Comparison of ENCODE assay signal across 8 cellular contexts in genomic region chr11:35418847-35419712, GRCh38. TPM values are rescaled to one million over a fixed set of nuclear protein-coding genes. Genes with fewer than 3 reads are reported as not detected.
DNase-seq lines count a peak whose midpoint lies in the region; ATAC-seq and TF ChIP-seq lines count a peak whose summit lies in the region.

Gene SLC1A2, minus strand, starts transcription at chr11:35419558. Its CDS starts 592 bp downstream, at chr11:35418966.

- H3K4me3 ChIP-seq in HL-60 (replicated peaks; ENCODE audit: insufficient read depth, low read length), result peak within 1 kb of the TSS; percentile 39
- H3K4me3 ChIP-seq in ovary, result peak within 1 kb of the TSS; percentile 29

- ATAC-seq in HG02798 (IDR thresholded peaks at IDR 0.05; ENCODE audit: poor library complexity, unreplicated experiment), result no peak

- H3K27ac Mint-ChIP-seq in CD14-positive monocyte (peak within 1 kb of the TSS in 1 of 7 donors; percentile 30), glutamatergic neuron (ENCODE audit: unreplicated experiment) (peak within 1 kb of the TSS; percentile 94)

- H3K27me3 ChIP-seq in HL-60 (ENCODE audit: insufficient read depth, poor library complexity, severe bottlenecking) (peaks cover 75% of the 10 kb centered on the region), ovary (no peaks in the 10 kb centered on the region)

- DNase-seq in CD14-positive monocyte (ENCODE audit: low spot score) (no peak), HL-60 (ENCODE audit: low read depth in 1 of 2, low spot score in 1 of 2) (peak in 1 of 2 experiments; percentile 15), glutamatergic neuron (peak; percentile 87), ovary (no peak), NCI-H128 (lab: John Stamatoyannopoulos, UW; ENCODE audit: unreplicated experiment) (no peak), RKO (ENCODE audit: low spot score) (no peak)
- peak; percentile 33 to 52 for DNase-seq in activated T-cell treated with anti-CD3 and anti-CD28 coated beads, Interleukin-2, amount 50 U/mL, for 48 hours

- no peak for TF ChIP-seq POLR2A in ovary (IDR thresholded peaks at IDR 0.05)

- H3K27ac ChIP-seq in HL-60 (replicated peaks) (no peak within 1 kb of the TSS), ovary (no peak within 1 kb of the TSS)

- TF ChIP-seq CTCF in CD14-positive monocyte (IDR thresholded peaks at IDR 0.05), result no peak
- no peak for TF ChIP-seq CTCF in HL-60 (IDR thresholded peaks at IDR 0.05; ENCODE audit: insufficient read depth, low read length)
- no peak for TF ChIP-seq CTCF in glutamatergic neuron (IDR thresholded peaks at IDR 0.05; ENCODE audit: partially characterized antibody, unreplicated experiment)
- TF ChIP-seq CTCF in ovary (IDR thresholded peaks at IDR 0.05), result no peak

- TF ChIP-seq EP300 in ovary (IDR thresholded peaks at IDR 0.05), result no peak

- peaks cover 0 to 10% (median 3%) of the 10 kb centered on the region in 7 donors for H3K9me3 Mint-ChIP-seq in CD14-positive monocyte
- H3K9me3 Mint-ChIP-seq in glutamatergic neuron (ENCODE audit: unreplicated experiment), result peaks cover 21% of the 10 kb centered on the region

- H3K36me3 Mint-ChIP-seq in CD14-positive monocyte (peaks cover 0 to 3% of the 10 kb centered on the region in 2 donors), glutamatergic neuron (ENCODE audit: unreplicated experiment) (peaks cover 4% of the 10 kb centered on the region)

- WGBS in ovary, 3 donors, result 1 to 7% (median 5%) methylated on average over 71 to 100 of the region's 100 CpGs

- no peaks in the 10 kb centered on the region for H3K9me3 ChIP-seq in ovary

- H3K4me1 Mint-ChIP-seq in CD14-positive monocyte (peaks cover 15% of the 10 kb centered on the region), glutamatergic neuron (ENCODE audit: low read depth, unreplicated experiment) (peaks cover 19% of the 10 kb centered on the region)

- H3K27me3 Mint-ChIP-seq in CD14-positive monocyte (ENCODE audit: low read depth in 3 of 3) (peaks cover 88 to 98% (median 95%) of the 10 kb centered on the region in 3 donors), glutamatergic neuron (ENCODE audit: unreplicated experiment) (peaks cover 12% of the 10 kb centered on the region)

- H3K4me1 ChIP-seq in ovary (ENCODE audit: insufficient read depth), result peaks cover 1% of the 10 kb centered on the region

- H3K36me3 ChIP-seq in ovary, result no peaks in the 10 kb centered on the region

- H3K4me3 Mint-ChIP-seq in CD14-positive monocyte (peak within 1 kb of the TSS; percentile 14 to 88), glutamatergic neuron (ENCODE audit: unreplicated experiment) (peak within 1 kb of the TSS; percentile 97)

- intact Hi-C loops in CD14-positive monocyte (cut with micrococcal nuclease) (no loop called here), ovary (cut with DNase I) (no loop called here)

RNA-seq across cellular contexts. Expression of gene SLC1A2, which starts in this region (rescaled TPM):
- polyA plus RNA-seq in CD14-positive monocyte (not detected), ovary (under 1 TPM; 0.02 to 0.15 TPM)
- total RNA-seq in glutamatergic neuron (ENCODE audit: unreplicated experiment) (54.3 TPM), ovary (under 1 TPM; 0.10 to 0.80 (median 0.20) TPM)

Comparison
In these comparisons a context has a peak if more than half of its experiments do, and no peak if none do; other contexts are left out.
1. RNA of gene SLC1A2 (total RNA-seq): 54.3 TPM in glutamatergic neuron (single experiment); 0.10 to 0.80 TPM in ovary; every median in the first group is over 10 times any median in the second.
2. DNase-seq: peak in activated T-cell treated with anti-CD3 and anti-CD28 coated beads, Interleukin-2, amount 50 U/mL, for 48 hours (2 of 2) and glutamatergic neuron (single experiment); none in CD14-positive monocyte (single experiment), ovary (0 of 5), NCI-H128 (single experiment) and RKO (single experiment).